ENCODE assay signal across 12 cellular contexts in genomic region chr4:168711197-168712120, GRCh38.
A peak's percentile ranks its signal among the peaks of the same experiment; 100 is the strongest.
DNase-seq lines count a peak whose midpoint lies in the region; ATAC-seq and TF ChIP-seq lines count a peak whose summit lies in the region.
"Had no signal": no experiment of that assay in that cellular context is flagged by ENCODE, and none has a peak within 500 bp of the region (broad histone marks: within the 10 kb centered on the region; RNA-seq: fewer than 3 reads in every experiment).

No MANE protein-coding gene starts in this region.

- intact Hi-C loops in Right ventricle myocardium superior (cut with DNase I) (loop anchor here (10.0 kb wide), 1 partner anchor 203 kb away; no protein-coding TSS in a partner anchor), OCI-LY7 (cut with micrococcal nuclease; ENCODE audit: unreplicated experiment) (no loop called here)

- no peak overlapping the region for H2AFZ ChIP-seq in SK-N-SH (ENCODE audit: low read depth)
- no peak overlapping the region for H2AFZ ChIP-seq in OCI-LY7 (ENCODE audit: low read length)

- peak overlapping the region; percentile 5; the same call in 1 of the 2 replicates for H3K4me2 ChIP-seq in SK-N-SH
- no peak overlapping the region for H3K4me2 ChIP-seq in OCI-LY7 (ENCODE audit: low read length)

- H3K36me3 ChIP-seq in SK-N-SH (replicated peaks in 1 of 2; ENCODE audit: control insufficient read depth in 1 of 2, insufficient read depth in 2 of 2, low read length in 1 of 2), result peaks cover 0 to 6% of the 10 kb centered on the region in 2 experiments
- no peaks in the 10 kb centered on the region for H3K36me3 ChIP-seq in OCI-LY7 (ENCODE audit: insufficient read depth, low read length)

- 92% methylated on average over 11 of the region's 11 CpGs for WGBS in SK-N-SH (ENCODE audit: low lambda C conversion rate)

- POLR2A ChIA-PET in SK-N-SH (lab: Yijun Ruan, JAX) (no interaction called here), OCI-LY7 (lab: Charles Lee) (interaction anchor here (1.3 kb wide), 1 partner anchor 9 kb away, joined by 3 read pairs; no protein-coding TSS in a partner anchor)

- no peaks in the 10 kb centered on the region for H3K27me3 ChIP-seq in SK-N-SH (ENCODE audit: insufficient read depth)

- no peak for TF ChIP-seq CTCF in SK-N-SH (IDR thresholded peaks at IDR 0.05)
- TF ChIP-seq CTCF in OCI-LY7 (conservative IDR thresholded peaks at IDR 0.05; ENCODE audit: low read length), result no peak

- ATAC-seq in GM18511 (IDR thresholded peaks at IDR 0.05; ENCODE audit: unreplicated experiment) (peak; percentile 62), Right ventricle myocardium superior (ENCODE audit: poor library complexity) (peak; percentile 51), GM18861 (IDR thresholded peaks at IDR 0.05; ENCODE audit: unreplicated experiment) (no peak)
- peak; percentile 65 for ATAC-seq in stimulated activated naive CD8-positive, alpha-beta T cell treated with anti-CD3 and anti-CD28 coated beads, Interleukin-15, Interleukin-2, amounts not matched to agents 100 U/mL and 50 U/mL, for 24 hours

- no TSS peak for BruUV-seq in OCI-LY7 (replicated peaks; lab: Mats Ljungman, UMichigan)

- TF ChIP-seq RAD21 in SK-N-SH (IDR thresholded peaks at IDR 0.05; ENCODE audit: low read length), result no peak

- DNase-seq in SK-N-SH, result no peak
- DNase-seq in Right ventricle myocardium superior, result no peak
- DNase-seq in stimulated activated naive CD8-positive, alpha-beta T cell treated with anti-CD3 and anti-CD28 coated beads, Interleukin-15, Interleukin-2, amounts not matched to agents 100 U/mL and 50 U/mL, for 24 hours, result no peak
- no peak for DNase-seq in cerebellar nuclear complex (lab: John Stamatoyannopoulos, UW)
- no peak for DNase-seq in midbrain (lab: John Stamatoyannopoulos, UW)
- DNase-seq in OCI-LY7 (ENCODE audit: low spot score), result no peak
- DNase-seq: kidney glomerular epithelial cell; NCI-H1092 treated with DMSO at 0.1 percent for 48 hours; stimulated activated CD4-positive, alpha-beta T cell treated with anti-CD3 and anti-CD28 coated beads, Interleukin-4, amount 100 ng/mL, for 4 hours; T-helper 2 cell had no signal

- no peaks in the 10 kb centered on the region for H3K9me3 ChIP-seq in SK-N-SH
- no peaks in the 10 kb centered on the region for H3K9me3 ChIP-seq in OCI-LY7 (ENCODE audit: low read length)

- H3K79me2 ChIP-seq in SK-N-SH (ENCODE audit: insufficient read depth), result no peaks in the 10 kb centered on the region
- no peaks in the 10 kb centered on the region for H3K79me2 ChIP-seq in OCI-LY7 (ENCODE audit: insufficient read depth, low read depth, low read length)

- H3K27ac ChIP-seq in SK-N-SH (ENCODE audit: low read depth in 2 of 2, low read length in 1 of 2) (peak overlapping the region in 1 of 2 experiments; percentile 64; a peak in 2 of 4 replicates), OCI-LY7 (ENCODE audit: low read depth, low read length, poor library complexity, severe bottlenecking) (no peak overlapping the region)

- H4K20me1 ChIP-seq in SK-N-SH (ENCODE audit: insufficient read depth), result no peaks in the 10 kb centered on the region
- no peaks in the 10 kb centered on the region for H4K20me1 ChIP-seq in OCI-LY7 (ENCODE audit: insufficient read depth, low read length)

- H3K9me2 ChIP-seq in SK-N-SH, result no peaks in the 10 kb centered on the region
- no peaks in the 10 kb centered on the region for H3K9me2 ChIP-seq in OCI-LY7 (ENCODE audit: insufficient read depth, low read length)

- H3K9ac ChIP-seq in SK-N-SH, result no peak overlapping the region

- TF ChIP-seq EP300 in SK-N-SH (IDR thresholded peaks at IDR 0.05; ENCODE audit: borderline replicate concordance in 1 of 2, low read depth in 1 of 2, low read length in 1 of 2), result peak in 1 of 2 experiments; percentile 61; a peak in 1 of 4 replicates

- H3K4me3 ChIP-seq in SK-N-SH (ENCODE audit: low read depth in 2 of 2, low read length in 1 of 2) (no peak overlapping the region), OCI-LY7 (ENCODE audit: low read depth, low read length, poor library complexity, severe bottlenecking) (no peak overlapping the region)

- CTCF ChIA-PET in SK-N-SH (lab: Yijun Ruan, JAX) (interaction anchor here (0.6 to 7.2 kb wide), 6 partner anchors 126 to 209 kb away, joined by 3 to 52 read pairs (median 4); no protein-coding TSS in a partner anchor), OCI-LY7 (lab: Charles Lee; ENCODE audit: unreplicated experiment) (no interaction called here)

- peaks cover 22% of the 10 kb centered on the region for H3F3A ChIP-seq in SK-N-SH (replicated peaks; ENCODE audit: insufficient read depth)

- H3K4me1 ChIP-seq in SK-N-SH (ENCODE audit: control insufficient read depth in 1 of 2, insufficient read depth in 2 of 2, low read depth in 1 of 2, low read length in 1 of 2), result peaks cover 0 to 20% of the 10 kb centered on the region in 2 experiments; a peak in 2 of 4 replicates
- no peaks in the 10 kb centered on the region for H3K4me1 ChIP-seq in OCI-LY7 (ENCODE audit: insufficient read depth, low read length, poor library complexity, severe bottlenecking)

TF ChIP-seq in SK-N-SH, 30 proteins besides CTCF, POLR2A, EP300 and RAD21:
- TF ChIP-seq JUND (IDR thresholded peaks at IDR 0.05) (0 out of 2 replicates have a peak, but pooled peaks have one; percentile 23), CHD2 (IDR thresholded peaks at IDR 0.05; ENCODE audit: low read length, partially characterized antibody) (no peak), TCF12 (IDR thresholded peaks at IDR 0.05) (peak; percentile 76), FOXJ3 (CRISPR knock-in tag; IDR thresholded peaks at IDR 0.05) (no peak), MEF2A (IDR thresholded peaks at IDR 0.05; ENCODE audit: borderline replicate concordance, low read depth) (no peak), PBX3 (IDR thresholded peaks at IDR 0.05) (peak; percentile 53), REST (IDR thresholded peaks at IDR 0.05; ENCODE audit: low read depth, low read length) (no peak), NFIC (IDR thresholded peaks at IDR 0.05; ENCODE audit: borderline replicate concordance) (peak; percentile 45; the same call in 1 of the 2 replicates), GABPA (IDR thresholded peaks at IDR 0.05; ENCODE audit: low read depth) (no peak), FOSL2 (IDR thresholded peaks at IDR 0.05; ENCODE audit: borderline replicate concordance, low read depth) (peak; percentile 30; the same call in 1 of the 2 replicates), RXRA (IDR thresholded peaks at IDR 0.05; ENCODE audit: borderline replicate concordance, low read depth) (0 out of 2 replicates have a peak, but pooled peaks have one; percentile 23), NRF1 (IDR thresholded peaks at IDR 0.05; ENCODE audit: low read depth, low read length) (no peak), ZBTB33 (IDR thresholded peaks at IDR 0.05; ENCODE audit: borderline replicate concordance, low read depth) (no peak)
